ENCODE assay signal across 1 cellular context in the genomic region with DNA sequence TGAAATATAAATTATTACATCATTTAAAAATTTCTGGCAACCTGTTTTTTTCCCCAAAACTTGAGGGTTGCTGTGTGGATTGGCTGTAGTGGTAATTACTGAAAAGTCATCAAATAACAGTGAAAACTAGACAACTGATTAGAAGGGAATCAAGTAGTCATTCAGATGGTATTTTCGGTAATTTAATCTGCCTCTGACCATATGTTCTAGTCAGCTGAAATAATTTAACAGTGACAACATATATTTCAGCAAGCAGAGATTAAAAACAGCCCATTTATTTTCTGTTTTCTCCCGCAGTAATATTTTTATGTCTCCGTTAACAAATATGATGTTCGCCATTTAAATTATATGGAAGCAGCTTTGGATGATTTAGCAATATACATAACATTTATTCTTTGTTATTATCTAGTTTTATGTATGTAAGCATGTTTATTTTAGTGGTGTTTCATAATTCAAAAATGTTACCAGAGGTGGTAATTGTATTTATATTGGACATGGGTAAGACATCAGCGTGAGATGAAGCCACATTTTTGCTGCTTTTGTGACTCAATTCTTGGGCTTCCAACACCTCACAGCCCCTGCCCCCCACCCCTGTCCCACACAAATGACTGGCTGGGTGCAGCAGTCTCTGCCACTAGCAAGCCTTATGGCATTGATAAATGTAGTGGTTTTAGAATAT.
TF ChIP-seq lines count a peak whose summit lies in the region.

No MANE protein-coding gene starts in this region.

TF ChIP-seq in HEK293, 187 proteins besides CTCF, POLR2A, EP300 and RAD21 (continued from another document):
- TF ChIP-seq ZFP37 (tag by site-specific recombination; IDR thresholded peaks at IDR 0.05) (peak; percentile 55), ZNF202 (tag by site-specific recombination; IDR thresholded peaks at IDR 0.05; ENCODE audit: borderline replicate concordance) (no peak), ZNF24 (tag by site-specific recombination; IDR thresholded peaks at IDR 0.05) (peak; percentile 51; the same call in 1 of the 2 replicates), ZNF10 (tag by site-specific recombination; IDR thresholded peaks at IDR 0.05) (peak; percentile 36; the same call in 1 of the 2 replicates), ZNF184 (tag by site-specific recombination; IDR thresholded peaks at IDR 0.05) (peak; percentile 69; the same call in 1 of the 2 replicates), ZIC2 (tag by site-specific recombination; IDR thresholded peaks at IDR 0.05) (no peak)
TF ChIP-seq in HEK293: peak in this region for 12.
